In genomic region chr5:17123010-17123409, GRCh38 we compare ENCODE assay signal across 21 cellular contexts.
DNase-seq lines count a peak whose midpoint lies in the region; ATAC-seq, FAIRE-seq and TF ChIP-seq lines count a peak whose summit lies in the region.
"Had no signal": no experiment of that assay in that cellular context is flagged by ENCODE, and none has a peak within 500 bp of the region (broad histone marks: within the 10 kb centered on the region; RNA-seq: fewer than 3 reads in every experiment).

No MANE protein-coding gene starts in this region.

- H3K27ac Mint-ChIP-seq in brain, result peak overlapping the region in 3 of 5 experiments; percentile 54 to 70 (median 68)
- H3K27ac Mint-ChIP-seq: activated CD8-positive, alpha-beta T cell treated with anti-CD3 and anti-CD28 coated beads for 36 hours; CD4-positive, CD25-positive, alpha-beta regulatory T cell had no signal

- H3K9me2 ChIP-seq in GM23248 (ENCODE audit: insufficient read depth), result no peaks in the 10 kb centered on the region

- H3K27ac ChIP-seq in GM23248, result no peak overlapping the region
- H3K27ac ChIP-seq: coronary artery had no signal

- H3K9ac ChIP-seq in GM23248, result no peak overlapping the region

- no peaks in the 10 kb centered on the region for H4K20me1 ChIP-seq in GM23248 (ENCODE audit: insufficient read depth)

- no peaks in the 10 kb centered on the region for H3K9me3 ChIP-seq in GM23248 (ENCODE audit: low read depth)
- H3K9me3 ChIP-seq: tibial nerve had no signal

- no peak overlapping the region for H3K4me3 Mint-ChIP-seq in brain
- H3K4me3 Mint-ChIP-seq: activated CD8-positive, alpha-beta T cell treated with anti-CD3 and anti-CD28 coated beads for 36 hours; CD4-positive, CD25-positive, alpha-beta regulatory T cell had no signal

- TF ChIP-seq CTCF in AG10803 (conservative IDR thresholded peaks at IDR 0.05; ENCODE audit: low read length) (no peak), brain (conservative IDR thresholded peaks at IDR 0.05) (no peak)

- ATAC-seq in HG02571 (IDR thresholded peaks at IDR 0.05; ENCODE audit: unreplicated experiment), result no peak
- ATAC-seq in HG03354 (IDR thresholded peaks at IDR 0.05; ENCODE audit: poor library complexity, severe bottlenecking, unreplicated experiment), result no peak
- ATAC-seq: activated CD8-positive, alpha-beta T cell treated with anti-CD3 and anti-CD28 coated beads for 36 hours had no signal

- DNase-seq in AG10803 (ENCODE audit: low read depth), result peak; percentile 88
- peak; percentile 50 for DNase-seq in GM23248
- peak; percentile 37 for DNase-seq in mesenteric fat pad (ENCODE audit: low spot score)
- no peak for DNase-seq in urothelium cell line (ENCODE audit: low spot score)
- no peak for DNase-seq in NCI-H345 (lab: John Stamatoyannopoulos, UW)
- DNase-seq: activated CD4-positive, CD25-positive, alpha-beta regulatory T cell treated with anti-CD3 and anti-CD28 coated beads, Interleukin-2, amount 50 U/mL, for 72 hours; activated CD8-positive, alpha-beta T cell treated with anti-CD3 and anti-CD28 coated beads for 36 hours; activated gamma-delta T cell; activated T-cell treated with anti-CD3 and anti-CD28 coated beads for 4 hours; CD4-positive, CD25-positive, alpha-beta regulatory T cell; kidney; NCI-H1092; NCI-H1930; NCI-H748 treated with DMSO at 0.1 percent for 48 hours; stimulated activated CD4-positive, alpha-beta T cell treated with anti-CD3 and anti-CD28 coated beads, Interleukin-4, amount 100 ng/mL, for 24 hours; stimulated activated naive CD4-positive, alpha-beta T cell treated with Interleukin-2 at 50 U/mL for 16 hours had no signal

- peaks cover 0 to 11% (median 7%) of the 10 kb centered on the region in 5 experiments for H3K9me3 Mint-ChIP-seq in brain

- in situ Hi-C loops in GM23248 (cut with MboI), result no loop called here

- peaks cover 13% of the 10 kb centered on the region for H3K4me1 Mint-ChIP-seq in brain
- H3K4me1 Mint-ChIP-seq: CD4-positive, CD25-positive, alpha-beta regulatory T cell had no signal

- no peak for FAIRE-seq in urothelium cell line (lab: Jason Lieb, UNC)
- FAIRE-seq: kidney had no signal

- no peaks in the 10 kb centered on the region for H3K27me3 ChIP-seq in GM23248 (replicated peaks; ENCODE audit: insufficient read depth)
- H3K27me3 ChIP-seq: tibial nerve had no signal

- H2AFZ ChIP-seq in GM23248, result peak overlapping the region; percentile 28; the same call in 1 of the 2 replicates

- H3K4me2 ChIP-seq in GM23248 (ENCODE audit: unreplicated experiment), result no peak overlapping the region

- peaks cover 35% of the 10 kb centered on the region for H3K36me3 Mint-ChIP-seq in brain
- H3K36me3 Mint-ChIP-seq: CD4-positive, CD25-positive, alpha-beta regulatory T cell had no signal

- 39 to 50% methylated on average over 5 of the region's 5 CpGs for WGBS in GM23248 (ENCODE audit: low coverage in 1 of 2, low lambda C conversion rate in 2 of 2, missing lambda C conversion rate in 2 of 2), 2 experiments

- H3K4me1 ChIP-seq in GM23248 (ENCODE audit: insufficient read depth), result peaks cover 18% of the 10 kb centered on the region

- H3K79me2 ChIP-seq in GM23248 (ENCODE audit: insufficient read depth), result no peaks in the 10 kb centered on the region

- H3K36me3 ChIP-seq in GM23248 (ENCODE audit: low read depth), result no peaks in the 10 kb centered on the region
- H3K36me3 ChIP-seq: tibial nerve had no signal

- H3F3A ChIP-seq in GM23248 (ENCODE audit: insufficient read depth), result peaks cover 19% of the 10 kb centered on the region

- no peak overlapping the region for H3K4me3 ChIP-seq in AG10803 (ENCODE audit: low read length)
- no peak overlapping the region for H3K4me3 ChIP-seq in GM23248
- H3K4me3 ChIP-seq: coronary artery, tibial nerve had no signal

- H3K27me3 Mint-ChIP-seq in brain, result peaks cover 4% of the 10 kb centered on the region
- H3K27me3 Mint-ChIP-seq: CD4-positive, CD25-positive, alpha-beta regulatory T cell had no signal

Comparison
In these comparisons a context has a peak if more than half of its experiments do, and no peak if none do; other contexts are left out.
1. DNase-seq: peak in AG10803 (single experiment), GM23248 (single experiment) and mesenteric fat pad (single experiment); none in urothelium cell line (single experiment) and NCI-H345 (single experiment).